In the genomic region with DNA sequence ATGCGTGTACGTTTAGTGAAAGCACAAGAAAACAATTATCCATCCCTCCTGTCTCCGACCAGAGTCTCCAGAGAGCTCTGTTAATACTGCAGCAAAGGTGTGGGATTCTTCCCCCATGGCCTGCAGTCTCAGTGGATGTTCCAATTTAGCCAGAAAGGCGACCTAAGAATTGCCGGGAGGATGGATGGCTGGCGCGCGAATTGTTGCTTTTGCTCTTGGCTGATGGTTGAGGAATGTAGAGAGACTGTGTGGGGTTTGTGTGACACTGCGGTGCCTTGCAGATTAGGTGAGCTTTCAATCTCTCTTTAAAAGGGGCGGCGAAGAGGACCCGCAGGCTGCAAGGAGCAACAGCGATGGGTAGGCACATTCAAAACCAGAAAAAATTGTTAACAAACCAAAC, we compare ENCODE assay signal across 1 cellular context.
TF ChIP-seq lines count a peak whose summit lies in the region.

No MANE protein-coding gene starts in this region.

TF ChIP-seq in WTC11, 78 proteins besides CTCF, POLR2A, EP300 and RAD21 (continued from another document):
- TF ChIP-seq, protein P1, sequence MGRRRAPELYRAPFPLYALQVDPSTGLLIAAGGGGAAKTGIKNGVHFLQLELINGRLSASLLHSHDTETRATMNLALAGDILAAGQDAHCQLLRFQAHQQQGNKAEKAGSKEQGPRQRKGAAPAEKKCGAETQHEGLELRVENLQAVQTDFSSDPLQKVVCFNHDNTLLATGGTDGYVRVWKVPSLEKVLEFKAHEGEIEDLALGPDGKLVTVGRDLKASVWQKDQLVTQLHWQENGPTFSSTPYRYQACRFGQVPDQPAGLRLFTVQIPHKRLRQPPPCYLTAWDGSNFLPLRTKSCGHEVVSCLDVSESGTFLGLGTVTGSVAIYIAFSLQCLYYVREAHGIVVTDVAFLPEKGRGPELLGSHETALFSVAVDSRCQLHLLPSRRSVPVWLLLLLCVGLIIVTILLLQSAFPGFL (CRISPR knock-in tag; IDR thresholded peaks at IDR 0.05; ENCODE audit: borderline replicate concordance), result no peak
- TF ChIP-seq, protein P2, sequence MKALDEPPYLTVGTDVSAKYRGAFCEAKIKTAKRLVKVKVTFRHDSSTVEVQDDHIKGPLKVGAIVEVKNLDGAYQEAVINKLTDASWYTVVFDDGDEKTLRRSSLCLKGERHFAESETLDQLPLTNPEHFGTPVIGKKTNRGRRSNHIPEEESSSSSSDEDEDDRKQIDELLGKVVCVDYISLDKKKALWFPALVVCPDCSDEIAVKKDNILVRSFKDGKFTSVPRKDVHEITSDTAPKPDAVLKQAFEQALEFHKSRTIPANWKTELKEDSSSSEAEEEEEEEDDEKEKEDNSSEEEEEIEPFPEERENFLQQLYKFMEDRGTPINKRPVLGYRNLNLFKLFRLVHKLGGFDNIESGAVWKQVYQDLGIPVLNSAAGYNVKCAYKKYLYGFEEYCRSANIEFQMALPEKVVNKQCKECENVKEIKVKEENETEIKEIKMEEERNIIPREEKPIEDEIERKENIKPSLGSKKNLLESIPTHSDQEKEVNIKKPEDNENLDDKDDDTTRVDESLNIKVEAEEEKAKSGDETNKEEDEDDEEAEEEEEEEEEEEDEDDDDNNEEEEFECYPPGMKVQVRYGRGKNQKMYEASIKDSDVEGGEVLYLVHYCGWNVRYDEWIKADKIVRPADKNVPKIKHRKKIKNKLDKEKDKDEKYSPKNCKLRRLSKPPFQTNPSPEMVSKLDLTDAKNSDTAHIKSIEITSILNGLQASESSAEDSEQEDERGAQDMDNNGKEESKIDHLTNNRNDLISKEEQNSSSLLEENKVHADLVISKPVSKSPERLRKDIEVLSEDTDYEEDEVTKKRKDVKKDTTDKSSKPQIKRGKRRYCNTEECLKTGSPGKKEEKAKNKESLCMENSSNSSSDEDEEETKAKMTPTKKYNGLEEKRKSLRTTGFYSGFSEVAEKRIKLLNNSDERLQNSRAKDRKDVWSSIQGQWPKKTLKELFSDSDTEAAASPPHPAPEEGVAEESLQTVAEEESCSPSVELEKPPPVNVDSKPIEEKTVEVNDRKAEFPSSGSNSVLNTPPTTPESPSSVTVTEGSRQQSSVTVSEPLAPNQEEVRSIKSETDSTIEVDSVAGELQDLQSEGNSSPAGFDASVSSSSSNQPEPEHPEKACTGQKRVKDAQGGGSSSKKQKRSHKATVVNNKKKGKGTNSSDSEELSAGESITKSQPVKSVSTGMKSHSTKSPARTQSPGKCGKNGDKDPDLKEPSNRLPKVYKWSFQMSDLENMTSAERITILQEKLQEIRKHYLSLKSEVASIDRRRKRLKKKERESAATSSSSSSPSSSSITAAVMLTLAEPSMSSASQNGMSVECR (CRISPR knock-in tag; IDR thresholded peaks at IDR 0.05; ENCODE audit: borderline replicate concordance), result no peak
- TF ChIP-seq NR1H2 (CRISPR knock-in tag; IDR thresholded peaks at IDR 0.05), result no peak
- TF ChIP-seq, protein P3, sequence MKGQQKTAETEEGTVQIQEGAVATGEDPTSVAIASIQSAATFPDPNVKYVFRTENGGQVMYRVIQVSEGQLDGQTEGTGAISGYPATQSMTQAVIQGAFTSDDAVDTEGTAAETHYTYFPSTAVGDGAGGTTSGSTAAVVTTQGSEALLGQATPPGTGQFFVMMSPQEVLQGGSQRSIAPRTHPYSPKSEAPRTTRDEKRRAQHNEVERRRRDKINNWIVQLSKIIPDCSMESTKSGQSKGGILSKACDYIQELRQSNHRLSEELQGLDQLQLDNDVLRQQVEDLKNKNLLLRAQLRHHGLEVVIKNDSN (CRISPR knock-in tag; IDR thresholded peaks at IDR 0.05), result no peak
TF ChIP-seq in WTC11: peak in this region for 0.
